Comparison of ENCODE assay signal across 1 cellular context in the genomic region with DNA sequence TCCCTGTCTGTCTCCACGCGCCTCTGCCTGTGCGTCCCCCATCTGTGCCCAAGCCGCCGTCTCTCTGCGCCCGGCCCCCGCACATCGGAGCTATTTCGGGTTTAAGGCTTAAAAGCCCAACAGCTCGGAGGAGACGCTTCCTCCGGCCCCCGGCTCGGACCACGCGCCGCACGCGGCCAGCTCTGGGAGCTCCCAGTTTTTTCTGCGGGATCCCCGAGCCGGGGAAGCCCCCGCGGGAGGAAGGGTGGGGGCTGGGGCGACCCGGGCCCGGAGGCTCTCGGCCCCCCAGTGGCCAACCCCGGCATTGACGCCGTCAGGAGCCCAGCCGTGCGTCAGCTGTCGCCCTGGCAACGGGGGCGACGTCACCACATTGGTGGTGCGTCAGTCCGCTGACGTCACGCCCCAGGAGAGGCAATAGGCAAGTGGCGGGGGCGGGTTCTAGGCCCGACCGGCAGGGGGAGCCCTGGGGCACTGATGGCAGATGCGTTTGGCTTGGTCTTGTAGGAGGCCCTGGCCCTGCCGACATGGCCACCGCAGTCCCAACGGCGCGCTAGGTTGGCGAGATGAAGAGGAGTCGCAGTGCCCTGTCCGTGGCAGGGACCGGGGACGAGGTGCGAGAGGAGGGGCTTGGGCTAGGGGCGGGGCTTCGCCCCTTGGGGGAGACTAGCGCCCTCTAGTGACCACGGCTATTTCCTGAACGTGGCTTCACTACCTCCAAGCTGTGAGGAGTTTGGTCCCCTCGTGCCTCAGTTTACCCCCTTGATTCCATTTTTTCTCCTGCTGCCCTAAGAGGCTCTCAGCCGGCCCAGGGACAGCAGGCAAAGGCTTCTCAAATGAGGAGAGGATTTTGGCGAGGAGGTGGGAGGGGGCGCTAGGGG.
A peak's percentile ranks its signal among the peaks of the same experiment; 100 is the strongest.
TF ChIP-seq lines count a peak whose summit lies in the region.

No MANE protein-coding gene starts in this region.

TF ChIP-seq in HepG2, 621 proteins besides CTCF, POLR2A, EP300 and RAD21 (continues in another document):
- TF ChIP-seq ATAD3A (CRISPR knock-in tag; IDR thresholded peaks at IDR 0.05) (no peak), PAWR (CRISPR knock-in tag; IDR thresholded peaks at IDR 0.05; ENCODE audit: borderline replicate concordance) (no peak), CENPX (CRISPR knock-in tag; IDR thresholded peaks at IDR 0.05) (no peak), CAMTA2 (CRISPR knock-in tag; IDR thresholded peaks at IDR 0.05; ENCODE audit: borderline replicate concordance) (0 out of 2 replicates have a peak, but pooled peaks have one; percentile 55), SPEN (CRISPR knock-in tag; IDR thresholded peaks at IDR 0.05; ENCODE audit: low read depth) (peak; percentile 58), ZNF616 (CRISPR knock-in tag; IDR thresholded peaks at IDR 0.05; ENCODE audit: low read depth) (no peak), HOXA9 (CRISPR knock-in tag; IDR thresholded peaks at IDR 0.05; ENCODE audit: borderline replicate concordance) (peak; percentile 71; the same call in 1 of the 2 replicates), MBNL3 (CRISPR knock-in tag; conservative IDR thresholded peaks at IDR 0.05) (0 out of 2 replicates have a peak, but pooled peaks have one; percentile 41), PHB2 (IDR thresholded peaks at IDR 0.05; ENCODE audit: partially characterized antibody) (no peak), WIZ (CRISPR knock-in tag; IDR thresholded peaks at IDR 0.05) (no peak), FOXK1 (CRISPR knock-in tag; IDR thresholded peaks at IDR 0.05; ENCODE audit: borderline replicate concordance, low read depth) (peak; percentile 74), JUND (CRISPR knock-in tag; IDR thresholded peaks at IDR 0.05) (peak; percentile 71; the same call in 1 of the 2 replicates), ZBTB42 (CRISPR knock-in tag; IDR thresholded peaks at IDR 0.05) (no peak), ELF4 (CRISPR knock-in tag; IDR thresholded peaks at IDR 0.05; ENCODE audit: borderline replicate concordance) (no peak), CCDC6 (CRISPR knock-in tag; IDR thresholded peaks at IDR 0.05) (no peak), TCF12 (IDR thresholded peaks at IDR 0.05) (no peak), TCF12 (CRISPR knock-in tag; IDR thresholded peaks at IDR 0.05) (0 out of 2 replicates have a peak, but pooled peaks have one; percentile 36), REL (CRISPR knock-in tag; conservative IDR thresholded peaks at IDR 0.05) (no peak; the same call in 1 of the 2 replicates), ZNF543 (CRISPR knock-in tag; IDR thresholded peaks at IDR 0.05) (0 out of 2 replicates have a peak, but pooled peaks have one; percentile 55), KDM4B (CRISPR knock-in tag; IDR thresholded peaks at IDR 0.05) (peak; percentile 85; the same call in 1 of the 2 replicates), KLF13 (CRISPR knock-in tag; IDR thresholded peaks at IDR 0.05) (0 out of 2 replicates have a peak, but pooled peaks have one; percentile 59), ZNF75D (CRISPR knock-in tag; IDR thresholded peaks at IDR 0.05; ENCODE audit: borderline replicate concordance) (no peak), RBAK (CRISPR knock-in tag; IDR thresholded peaks at IDR 0.05) (no peak; the same call in 1 of the 2 replicates), KLF6 (CRISPR knock-in tag; IDR thresholded peaks at IDR 0.05) (peak; percentile 83; the same call in 1 of the 2 replicates), SUZ12 (IDR thresholded peaks at IDR 0.05; ENCODE audit: low read depth, low read length) (no peak), ZNF468 (CRISPR knock-in tag; IDR thresholded peaks at IDR 0.05) (no peak), ZNF253 (CRISPR knock-in tag; IDR thresholded peaks at IDR 0.05; ENCODE audit: borderline replicate concordance) (no peak), NFKBIZ (CRISPR knock-in tag; IDR thresholded peaks at IDR 0.05) (peak; percentile 92), ZNF205 (CRISPR knock-in tag; IDR thresholded peaks at IDR 0.05) (peak; percentile 77), KDM3A (CRISPR knock-in tag; IDR thresholded peaks at IDR 0.05; ENCODE audit: low read depth) (peak; percentile 98; the same call in 1 of the 2 replicates), NFATC3 (CRISPR knock-in tag; IDR thresholded peaks at IDR 0.05) (no peak; the same call in 1 of the 2 replicates), ZBTB1 (CRISPR knock-in tag; IDR thresholded peaks at IDR 0.05; ENCODE audit: borderline replicate concordance) (no peak), ZNF383 (CRISPR knock-in tag; IDR thresholded peaks at IDR 0.05; ENCODE audit: borderline replicate concordance) (no peak), KMT2B (CRISPR knock-in tag; IDR thresholded peaks at IDR 0.05) (no peak)
- TF ChIP-seq, protein P1, sequence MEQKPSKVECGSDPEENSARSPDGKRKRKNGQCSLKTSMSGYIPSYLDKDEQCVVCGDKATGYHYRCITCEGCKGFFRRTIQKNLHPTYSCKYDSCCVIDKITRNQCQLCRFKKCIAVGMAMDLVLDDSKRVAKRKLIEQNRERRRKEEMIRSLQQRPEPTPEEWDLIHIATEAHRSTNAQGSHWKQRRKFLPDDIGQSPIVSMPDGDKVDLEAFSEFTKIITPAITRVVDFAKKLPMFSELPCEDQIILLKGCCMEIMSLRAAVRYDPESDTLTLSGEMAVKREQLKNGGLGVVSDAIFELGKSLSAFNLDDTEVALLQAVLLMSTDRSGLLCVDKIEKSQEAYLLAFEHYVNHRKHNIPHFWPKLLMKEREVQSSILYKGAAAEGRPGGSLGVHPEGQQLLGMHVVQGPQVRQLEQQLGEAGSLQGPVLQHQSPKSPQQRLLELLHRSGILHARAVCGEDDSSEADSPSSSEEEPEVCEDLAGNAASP (CRISPR knock-in tag; IDR thresholded peaks at IDR 0.05; ENCODE audit: borderline replicate concordance) = no peak
- TF ChIP-seq, protein P2, sequence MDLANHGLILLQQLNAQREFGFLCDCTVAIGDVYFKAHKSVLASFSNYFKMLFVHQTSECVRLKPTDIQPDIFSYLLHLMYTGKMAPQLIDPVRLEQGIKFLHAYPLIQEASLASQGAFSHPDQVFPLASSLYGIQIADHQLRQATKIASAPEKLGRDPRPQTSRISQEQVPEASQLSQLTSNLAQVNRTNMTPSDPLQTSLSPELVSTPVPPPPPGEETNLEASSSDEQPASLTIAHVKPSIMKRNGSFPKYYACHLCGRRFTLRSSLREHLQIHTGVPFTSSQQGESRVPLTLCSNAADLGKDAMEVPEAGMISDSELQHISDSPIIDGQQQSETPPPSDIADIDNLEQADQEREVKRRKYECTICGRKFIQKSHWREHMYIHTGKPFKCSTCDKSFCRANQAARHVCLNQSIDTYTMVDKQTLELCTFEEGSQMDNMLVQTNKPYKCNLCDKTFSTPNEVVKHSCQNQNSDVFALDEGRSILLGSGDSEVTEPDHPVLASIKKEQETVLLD (CRISPR knock-in tag; IDR thresholded peaks at IDR 0.05; ENCODE audit: low read depth) = peak; percentile 65; the same call in 1 of the 2 replicates
- TF ChIP-seq, protein P3, sequence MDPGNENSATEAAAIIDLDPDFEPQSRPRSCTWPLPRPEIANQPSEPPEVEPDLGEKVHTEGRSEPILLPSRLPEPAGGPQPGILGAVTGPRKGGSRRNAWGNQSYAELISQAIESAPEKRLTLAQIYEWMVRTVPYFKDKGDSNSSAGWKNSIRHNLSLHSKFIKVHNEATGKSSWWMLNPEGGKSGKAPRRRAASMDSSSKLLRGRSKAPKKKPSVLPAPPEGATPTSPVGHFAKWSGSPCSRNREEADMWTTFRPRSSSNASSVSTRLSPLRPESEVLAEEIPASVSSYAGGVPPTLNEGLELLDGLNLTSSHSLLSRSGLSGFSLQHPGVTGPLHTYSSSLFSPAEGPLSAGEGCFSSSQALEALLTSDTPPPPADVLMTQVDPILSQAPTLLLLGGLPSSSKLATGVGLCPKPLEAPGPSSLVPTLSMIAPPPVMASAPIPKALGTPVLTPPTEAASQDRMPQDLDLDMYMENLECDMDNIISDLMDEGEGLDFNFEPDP (CRISPR knock-in tag; conservative IDR thresholded peaks at IDR 0.05) = no peak
- TF ChIP-seq, protein P4, sequence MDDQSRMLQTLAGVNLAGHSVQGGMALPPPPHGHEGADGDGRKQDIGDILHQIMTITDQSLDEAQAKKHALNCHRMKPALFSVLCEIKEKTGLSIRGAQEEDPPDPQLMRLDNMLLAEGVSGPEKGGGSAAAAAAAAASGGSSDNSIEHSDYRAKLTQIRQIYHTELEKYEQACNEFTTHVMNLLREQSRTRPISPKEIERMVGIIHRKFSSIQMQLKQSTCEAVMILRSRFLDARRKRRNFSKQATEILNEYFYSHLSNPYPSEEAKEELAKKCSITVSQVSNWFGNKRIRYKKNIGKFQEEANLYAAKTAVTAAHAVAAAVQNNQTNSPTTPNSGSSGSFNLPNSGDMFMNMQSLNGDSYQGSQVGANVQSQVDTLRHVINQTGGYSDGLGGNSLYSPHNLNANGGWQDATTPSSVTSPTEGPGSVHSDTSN (CRISPR knock-in tag; IDR thresholded peaks at IDR 0.05; ENCODE audit: borderline replicate concordance) = peak; percentile 71; the same call in 1 of the 2 replicates
- TF ChIP-seq, protein P5, sequence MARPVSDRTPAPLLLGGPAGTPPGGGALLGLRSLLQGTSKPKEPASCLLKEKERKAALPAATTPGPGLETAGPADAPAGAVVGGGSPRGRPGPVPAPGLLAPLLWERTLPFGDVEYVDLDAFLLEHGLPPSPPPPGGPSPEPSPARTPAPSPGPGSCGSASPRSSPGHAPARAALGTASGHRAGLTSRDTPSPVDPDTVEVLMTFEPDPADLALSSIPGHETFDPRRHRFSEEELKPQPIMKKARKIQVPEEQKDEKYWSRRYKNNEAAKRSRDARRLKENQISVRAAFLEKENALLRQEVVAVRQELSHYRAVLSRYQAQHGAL (CRISPR knock-in tag; IDR thresholded peaks at IDR 0.05; ENCODE audit: not compliant biosample characterization) = peak; percentile 36
- TF ChIP-seq, protein P6, sequence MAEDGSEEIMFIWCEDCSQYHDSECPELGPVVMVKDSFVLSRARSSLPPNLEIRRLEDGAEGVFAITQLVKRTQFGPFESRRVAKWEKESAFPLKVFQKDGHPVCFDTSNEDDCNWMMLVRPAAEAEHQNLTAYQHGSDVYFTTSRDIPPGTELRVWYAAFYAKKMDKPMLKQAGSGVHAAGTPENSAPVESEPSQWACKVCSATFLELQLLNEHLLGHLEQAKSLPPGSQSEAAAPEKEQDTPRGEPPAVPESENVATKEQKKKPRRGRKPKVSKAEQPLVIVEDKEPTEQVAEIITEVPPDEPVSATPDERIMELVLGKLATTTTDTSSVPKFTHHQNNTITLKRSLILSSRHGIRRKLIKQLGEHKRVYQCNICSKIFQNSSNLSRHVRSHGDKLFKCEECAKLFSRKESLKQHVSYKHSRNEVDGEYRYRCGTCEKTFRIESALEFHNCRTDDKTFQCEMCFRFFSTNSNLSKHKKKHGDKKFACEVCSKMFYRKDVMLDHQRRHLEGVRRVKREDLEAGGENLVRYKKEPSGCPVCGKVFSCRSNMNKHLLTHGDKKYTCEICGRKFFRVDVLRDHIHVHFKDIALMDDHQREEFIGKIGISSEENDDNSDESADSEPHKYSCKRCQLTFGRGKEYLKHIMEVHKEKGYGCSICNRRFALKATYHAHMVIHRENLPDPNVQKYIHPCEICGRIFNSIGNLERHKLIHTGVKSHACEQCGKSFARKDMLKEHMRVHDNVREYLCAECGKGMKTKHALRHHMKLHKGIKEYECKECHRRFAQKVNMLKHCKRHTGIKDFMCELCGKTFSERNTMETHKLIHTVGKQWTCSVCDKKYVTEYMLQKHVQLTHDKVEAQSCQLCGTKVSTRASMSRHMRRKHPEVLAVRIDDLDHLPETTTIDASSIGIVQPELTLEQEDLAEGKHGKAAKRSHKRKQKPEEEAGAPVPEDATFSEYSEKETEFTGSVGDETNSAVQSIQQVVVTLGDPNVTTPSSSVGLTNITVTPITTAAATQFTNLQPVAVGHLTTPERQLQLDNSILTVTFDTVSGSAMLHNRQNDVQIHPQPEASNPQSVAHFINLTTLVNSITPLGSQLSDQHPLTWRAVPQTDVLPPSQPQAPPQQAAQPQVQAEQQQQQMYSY (CRISPR knock-in tag; IDR thresholded peaks at IDR 0.05) = no peak
- TF ChIP-seq, protein P7, sequence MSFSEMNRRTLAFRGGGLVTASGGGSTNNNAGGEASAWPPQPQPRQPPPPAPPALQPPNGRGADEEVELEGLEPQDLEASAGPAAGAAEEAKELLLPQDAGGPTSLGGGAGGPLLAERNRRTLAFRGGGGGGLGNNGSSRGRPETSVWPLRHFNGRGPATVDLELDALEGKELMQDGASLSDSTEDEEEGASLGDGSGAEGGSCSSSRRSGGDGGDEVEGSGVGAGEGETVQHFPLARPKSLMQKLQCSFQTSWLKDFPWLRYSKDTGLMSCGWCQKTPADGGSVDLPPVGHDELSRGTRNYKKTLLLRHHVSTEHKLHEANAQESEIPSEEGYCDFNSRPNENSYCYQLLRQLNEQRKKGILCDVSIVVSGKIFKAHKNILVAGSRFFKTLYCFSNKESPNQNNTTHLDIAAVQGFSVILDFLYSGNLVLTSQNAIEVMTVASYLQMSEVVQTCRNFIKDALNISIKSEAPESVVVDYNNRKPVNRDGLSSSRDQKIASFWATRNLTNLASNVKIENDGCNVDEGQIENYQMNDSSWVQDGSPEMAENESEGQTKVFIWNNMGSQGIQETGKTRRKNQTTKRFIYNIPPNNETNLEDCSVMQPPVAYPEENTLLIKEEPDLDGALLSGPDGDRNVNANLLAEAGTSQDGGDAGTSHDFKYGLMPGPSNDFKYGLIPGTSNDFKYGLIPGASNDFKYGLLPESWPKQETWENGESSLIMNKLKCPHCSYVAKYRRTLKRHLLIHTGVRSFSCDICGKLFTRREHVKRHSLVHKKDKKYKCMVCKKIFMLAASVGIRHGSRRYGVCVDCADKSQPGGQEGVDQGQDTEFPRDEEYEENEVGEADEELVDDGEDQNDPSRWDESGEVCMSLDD (CRISPR knock-in tag; IDR thresholded peaks at IDR 0.05; ENCODE audit: borderline replicate concordance) = 0 out of 2 replicates have a peak, but pooled peaks have one; percentile 39
- TF ChIP-seq, protein P8, sequence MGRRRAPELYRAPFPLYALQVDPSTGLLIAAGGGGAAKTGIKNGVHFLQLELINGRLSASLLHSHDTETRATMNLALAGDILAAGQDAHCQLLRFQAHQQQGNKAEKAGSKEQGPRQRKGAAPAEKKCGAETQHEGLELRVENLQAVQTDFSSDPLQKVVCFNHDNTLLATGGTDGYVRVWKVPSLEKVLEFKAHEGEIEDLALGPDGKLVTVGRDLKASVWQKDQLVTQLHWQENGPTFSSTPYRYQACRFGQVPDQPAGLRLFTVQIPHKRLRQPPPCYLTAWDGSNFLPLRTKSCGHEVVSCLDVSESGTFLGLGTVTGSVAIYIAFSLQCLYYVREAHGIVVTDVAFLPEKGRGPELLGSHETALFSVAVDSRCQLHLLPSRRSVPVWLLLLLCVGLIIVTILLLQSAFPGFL (CRISPR knock-in tag; IDR thresholded peaks at IDR 0.05) = no peak
- TF ChIP-seq, protein P9, sequence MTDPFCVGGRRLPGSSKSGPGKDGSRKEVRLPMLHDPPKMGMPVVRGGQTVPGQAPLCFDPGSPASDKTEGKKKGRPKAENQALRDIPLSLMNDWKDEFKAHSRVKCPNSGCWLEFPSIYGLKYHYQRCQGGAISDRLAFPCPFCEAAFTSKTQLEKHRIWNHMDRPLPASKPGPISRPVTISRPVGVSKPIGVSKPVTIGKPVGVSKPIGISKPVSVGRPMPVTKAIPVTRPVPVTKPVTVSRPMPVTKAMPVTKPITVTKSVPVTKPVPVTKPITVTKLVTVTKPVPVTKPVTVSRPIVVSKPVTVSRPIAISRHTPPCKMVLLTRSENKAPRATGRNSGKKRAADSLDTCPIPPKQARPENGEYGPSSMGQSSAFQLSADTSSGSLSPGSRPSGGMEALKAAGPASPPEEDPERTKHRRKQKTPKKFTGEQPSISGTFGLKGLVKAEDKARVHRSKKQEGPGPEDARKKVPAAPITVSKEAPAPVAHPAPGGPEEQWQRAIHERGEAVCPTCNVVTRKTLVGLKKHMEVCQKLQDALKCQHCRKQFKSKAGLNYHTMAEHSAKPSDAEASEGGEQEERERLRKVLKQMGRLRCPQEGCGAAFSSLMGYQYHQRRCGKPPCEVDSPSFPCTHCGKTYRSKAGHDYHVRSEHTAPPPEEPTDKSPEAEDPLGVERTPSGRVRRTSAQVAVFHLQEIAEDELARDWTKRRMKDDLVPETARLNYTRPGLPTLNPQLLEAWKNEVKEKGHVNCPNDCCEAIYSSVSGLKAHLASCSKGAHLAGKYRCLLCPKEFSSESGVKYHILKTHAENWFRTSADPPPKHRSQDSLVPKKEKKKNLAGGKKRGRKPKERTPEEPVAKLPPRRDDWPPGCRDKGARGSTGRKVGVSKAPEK (CRISPR knock-in tag; IDR thresholded peaks at IDR 0.05; ENCODE audit: borderline replicate concordance) = no peak
